Comparison of ENCODE assay signal across 21 cellular contexts in the genomic region with DNA sequence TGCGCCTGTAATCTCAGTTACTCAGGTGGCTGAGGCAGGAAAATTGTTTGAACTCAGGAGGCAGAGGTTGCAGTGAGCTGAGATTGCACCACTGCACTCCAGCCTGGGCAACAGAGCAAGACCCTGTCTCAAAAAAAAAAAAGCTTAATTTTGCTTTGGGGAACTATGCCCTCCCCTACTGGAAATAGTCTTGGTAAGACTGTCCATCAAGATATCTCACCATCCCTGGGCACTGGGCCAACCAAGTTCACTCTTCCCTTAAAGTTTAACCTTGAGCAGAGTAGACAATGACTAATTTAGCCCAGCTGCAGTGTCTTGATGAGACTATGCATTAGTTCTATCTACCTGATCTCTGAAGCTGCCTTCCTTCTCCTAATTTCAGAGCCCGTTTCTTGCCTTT.
DNase-seq lines count a peak whose midpoint lies in the region; ATAC-seq, FAIRE-seq and TF ChIP-seq lines count a peak whose summit lies in the region.
"Had no signal": no experiment of that assay in that cellular context is flagged by ENCODE, and none has a peak within 500 bp of the region (broad histone marks: within the 10 kb centered on the region; RNA-seq: fewer than 3 reads in every experiment).

No MANE protein-coding gene starts in this region.

- H3K4me3 Mint-ChIP-seq in stimulated activated naive CD8-positive, alpha-beta T cell treated with anti-CD3 and anti-CD28 coated beads, Interleukin-15, Interleukin-2, amounts not matched to agents 100 ng/mL and 50 ng/mL, for 24 hours: peak overlapping the region; percentile 23
- peak overlapping the region in 1 of 2 donors; percentile 27 for H3K4me3 Mint-ChIP-seq in effector memory CD8-positive, alpha-beta T cell
- H3K4me3 Mint-ChIP-seq: dendritic cell treated with granulocyte-macrophage colony-stimulating factor and Interleukin-4, amounts not matched to agents 40 ng/mL and 50 ng/mL, for 4 days; IgD-negative memory B cell had no signal

- peaks cover 56% of the 10 kb centered on the region for H3K36me3 Mint-ChIP-seq in stimulated activated naive CD8-positive, alpha-beta T cell treated with anti-CD3 and anti-CD28 coated beads, Interleukin-15, Interleukin-2, amounts not matched to agents 100 ng/mL and 50 ng/mL, for 24 hours (ENCODE audit: low read depth)
- H3K36me3 Mint-ChIP-seq in effector memory CD8-positive, alpha-beta T cell (ENCODE audit: insufficient read depth): peaks cover 4% of the 10 kb centered on the region

- no peak for TF ChIP-seq CTCF in brain microvascular endothelial cell (IDR thresholded peaks at IDR 0.05; ENCODE audit: low read depth, low read length, missing control alignments)

- no peaks in the 10 kb centered on the region for H3K9me3 Mint-ChIP-seq in stimulated activated naive CD8-positive, alpha-beta T cell treated with anti-CD3 and anti-CD28 coated beads, Interleukin-15, Interleukin-2, amounts not matched to agents 100 ng/mL and 50 ng/mL, for 24 hours
- no peaks in the 10 kb centered on the region for H3K9me3 Mint-ChIP-seq in effector memory CD8-positive, alpha-beta T cell

- in situ Hi-C loops in brain microvascular endothelial cell (cut with HindIII; ENCODE audit: low pct_ligation_motif_present, low sequenced_read_pairs): no loop called here

- H3K27me3 ChIP-seq in brain microvascular endothelial cell (replicated peaks): no peaks in the 10 kb centered on the region
- H3K27me3 ChIP-seq: breast epithelium, right atrium auricular region had no signal

- DNase-seq in stimulated activated CD4-positive, alpha-beta T cell treated with anti-CD3 and anti-CD28 coated beads, Interleukin-15, amount 100 ng/mL, for 24 hours: peak; percentile 39
- DNase-seq in stimulated activated CD4-positive, alpha-beta T cell treated with anti-CD3 and anti-CD28 coated beads, Interleukin-2, amount 100 ng/mL, for 48 hours: no peak
- peak; percentile 63 for DNase-seq in RCC 7860 (ENCODE audit: low spot score)
- peak; percentile 36 for DNase-seq in brain microvascular endothelial cell
- no peak for DNase-seq in effector memory CD8-positive, alpha-beta T cell
- DNase-seq: activated CD4-positive, alpha-beta T cell treated with anti-CD3 and anti-CD28 coated beads for 1 hour; activated T-cell treated with anti-CD3 and anti-CD28 coated beads for 4 hours; left ventricle myocardium superior; mucosa of descending colon; NCI-H2081 treated with DMSO at 0.1 percent for 48 hours; NCI-H526 treated with DMSO at 0.1 percent for 48 hours; nucleus accumbens had no signal

- H3K4me3 ChIP-seq in brain microvascular endothelial cell (ENCODE audit: low read depth, low read length): no peak overlapping the region
- H3K4me3 ChIP-seq: breast epithelium, mucosa of descending colon, right atrium auricular region had no signal

- H3K27ac ChIP-seq in brain microvascular endothelial cell: no peak overlapping the region
- H3K27ac ChIP-seq: breast epithelium, right atrium auricular region had no signal

- no peak for ATAC-seq in HG02623 (IDR thresholded peaks at IDR 0.05; ENCODE audit: unreplicated experiment)
- ATAC-seq in effector memory CD8-positive, alpha-beta T cell (replicated peaks): no peak
- ATAC-seq in HG02588 (IDR thresholded peaks at IDR 0.05; ENCODE audit: unreplicated experiment): no peak
- ATAC-seq: esophagus mucosa, left ventricle myocardium superior, mucosa of descending colon had no signal

- H3K4me1 Mint-ChIP-seq in stimulated activated naive CD8-positive, alpha-beta T cell treated with anti-CD3 and anti-CD28 coated beads, Interleukin-15, Interleukin-2, amounts not matched to agents 100 ng/mL and 50 ng/mL, for 24 hours (ENCODE audit: low read depth): peaks cover 72% of the 10 kb centered on the region
- peaks cover 29 to 51% of the 10 kb centered on the region in 2 donors for H3K4me1 Mint-ChIP-seq in effector memory CD8-positive, alpha-beta T cell (ENCODE audit: low read depth in 2 of 2)

- no peaks in the 10 kb centered on the region for H3K36me3 ChIP-seq in brain microvascular endothelial cell (replicated peaks)
- H3K36me3 ChIP-seq: breast epithelium, right atrium auricular region had no signal

- peak; percentile 88 for FAIRE-seq in RCC 7860 (lab: Jason Lieb, UNC)
- FAIRE-seq: H1 had no signal

- no peaks in the 10 kb centered on the region for H3K27me3 Mint-ChIP-seq in stimulated activated naive CD8-positive, alpha-beta T cell treated with anti-CD3 and anti-CD28 coated beads, Interleukin-15, Interleukin-2, amounts not matched to agents 100 ng/mL and 50 ng/mL, for 24 hours
- no peaks in the 10 kb centered on the region for H3K27me3 Mint-ChIP-seq in effector memory CD8-positive, alpha-beta T cell
- H3K27me3 Mint-ChIP-seq: dendritic cell treated with granulocyte-macrophage colony-stimulating factor and Interleukin-4, amounts not matched to agents 40 ng/mL and 50 ng/mL, for 4 days; IgD-negative memory B cell had no signal

- H3K27ac Mint-ChIP-seq in stimulated activated naive CD8-positive, alpha-beta T cell treated with anti-CD3 and anti-CD28 coated beads, Interleukin-15, Interleukin-2, amounts not matched to agents 100 ng/mL and 50 ng/mL, for 24 hours: peak overlapping the region; percentile 87
- H3K27ac Mint-ChIP-seq in effector memory CD8-positive, alpha-beta T cell: peak overlapping the region in 1 of 2 donors; percentile 38
- H3K27ac Mint-ChIP-seq: dendritic cell treated with granulocyte-macrophage colony-stimulating factor and Interleukin-4, amounts not matched to agents 40 ng/mL and 50 ng/mL, for 4 days; IgD-negative memory B cell had no signal

Comparison
In these comparisons a context has a peak if more than half of its experiments do, and no peak if none do; other contexts are left out.
1. DNase-seq: peak in stimulated activated CD4-positive, alpha-beta T cell treated with anti-CD3 and anti-CD28 coated beads, Interleukin-15, amount 100 ng/mL, for 24 hours (single experiment), RCC 7860 (single experiment) and brain microvascular endothelial cell (single experiment); none in stimulated activated CD4-positive, alpha-beta T cell treated with anti-CD3 and anti-CD28 coated beads, Interleukin-2, amount 100 ng/mL, for 48 hours (0 of 2) and effector memory CD8-positive, alpha-beta T cell (0 of 3).